In genomic region chr2:147578529-147578928, GRCh38 we compare ENCODE assay signal across 23 cellular contexts.
A peak's percentile ranks its signal among the peaks of the same experiment; 100 is the strongest.
DNase-seq lines count a peak whose midpoint lies in the region; ATAC-seq, FAIRE-seq and TF ChIP-seq lines count a peak whose summit lies in the region.
"Had no signal": no experiment of that assay in that cellular context is flagged by ENCODE, and none has a peak within 500 bp of the region (broad histone marks: within the 10 kb centered on the region; RNA-seq: fewer than 3 reads in every experiment).

No MANE protein-coding gene starts in this region.

- no peaks in the 10 kb centered on the region for H4K20me1 ChIP-seq in GM12878 (ENCODE audit: control insufficient read depth, insufficient read depth)
- H4K20me1 ChIP-seq: BLaER1 treated with 17β-estradiol and CSF1 and Interleukin-3, amounts not matched to agents 10 nM and 100 nM had no signal

- CTCF ChIA-PET in GM12878 (lab: Yijun Ruan, JAX) = no interaction called here

- FAIRE-seq in GM12878 (lab: Jason Lieb, UNC) (no peak), small intestine (lab: Jason Lieb, UNC) (peak; percentile 47)
- FAIRE-seq: A549, D721Med, G401.6, GM12892, GM18507 had no signal

- no TSS peak for BruUV-seq in GM12878 (replicated peaks; lab: Mats Ljungman, UMichigan)

- TF ChIP-seq POLR2A in GM12878 (IDR thresholded peaks at IDR 0.05; ENCODE audit: low read depth, low read length) = no peak

- no peaks in the 10 kb centered on the region for H3K79me2 ChIP-seq in GM12878 (ENCODE audit: control insufficient read depth, insufficient read depth, low read length)

- H2AFZ ChIP-seq in GM12878 (ENCODE audit: control insufficient read depth, low read depth, low read length) = no peak overlapping the region

- no peak for TF ChIP-seq RAD21 in GM12878 (IDR thresholded peaks at IDR 0.05; ENCODE audit: insufficient read depth, low read depth, low read length)

- in situ Hi-C loops in GM12878 (cut with MboI) = no loop called here

- SMC1A ChIA-PET in GM12878 (lab: Charles Lee; ENCODE audit: uncharacterized antibody, unreplicated experiment) = no interaction called here

- no peak overlapping the region for H3K9ac ChIP-seq in GM12878 (ENCODE audit: control insufficient read depth, insufficient read depth, low read length)
- H3K9ac ChIP-seq: BLaER1 treated with 17β-estradiol and CSF1 and Interleukin-3, amounts not matched to agents 10 nM and 100 nM had no signal

- H3K27me3 ChIP-seq in GM12878 (replicated peaks in 1 of 2; ENCODE audit: control insufficient read depth in 2 of 2, insufficient read depth in 2 of 2, low read length in 1 of 2) (no peaks in the 10 kb centered on the region), small intestine (ENCODE audit: control insufficient read depth in 2 of 2, insufficient read depth in 2 of 2, low read length in 2 of 2) (no peaks in the 10 kb centered on the region)
- H3K27me3 ChIP-seq: BLaER1 treated with 17β-estradiol and CSF1 and Interleukin-3, amounts not matched to agents 10 nM and 100 nM had no signal

- intact Hi-C loops in GM12878 (cut with micrococcal nuclease; ENCODE audit: unreplicated experiment) (no loop called here), Right ventricle myocardium superior (cut with DNase I) (no loop called here)

- RAD21 ChIA-PET in GM12878 (lab: Charles Lee; ENCODE audit: unreplicated experiment) = no interaction called here

- POLR2A ChIA-PET in GM12878 (lab: Charles Lee) = no interaction called here

- no peaks in the 10 kb centered on the region for H3K9me3 ChIP-seq in GM12878 (replicated peaks; ENCODE audit: control insufficient read depth, insufficient read depth, low read length)
- H3K9me3 ChIP-seq in small intestine (ENCODE audit: control insufficient read depth, low read depth) = no peaks in the 10 kb centered on the region
- H3K9me3 ChIP-seq: A549, Caco-2 had no signal

- ATAC-seq in GM12878 (no peak), Right ventricle myocardium superior (ENCODE audit: poor library complexity) (no peak), HG03280 (IDR thresholded peaks at IDR 0.05; ENCODE audit: unreplicated experiment) (no peak)
- ATAC-seq: A549; CD8-positive, alpha-beta T cell had no signal

- H3K4me1 ChIP-seq in GM12878 (ENCODE audit: control insufficient read depth, insufficient read depth, low read length) (no peaks in the 10 kb centered on the region), small intestine (ENCODE audit: control insufficient read depth in 2 of 2, insufficient read depth in 1 of 2, low read depth in 1 of 2, low read length in 1 of 2) (no peaks in the 10 kb centered on the region)
- H3K4me1 ChIP-seq: A549; BLaER1 treated with 17β-estradiol and CSF1 and Interleukin-3, amounts not matched to agents 10 nM and 100 nM; Caco-2 had no signal

- H3K4me2 ChIP-seq in GM12878 (ENCODE audit: control insufficient read depth, insufficient read depth) = no peak overlapping the region
- H3K4me2 ChIP-seq: A549; BLaER1 treated with 17β-estradiol and CSF1 and Interleukin-3, amounts not matched to agents 10 nM and 100 nM had no signal

- peak; percentile 37 to 70 for DNase-seq in NCI-H524 (lab: John Stamatoyannopoulos, UW)
- peak; percentile 68 for DNase-seq in NCI-H82 (lab: John Stamatoyannopoulos, UW)
- no peak for DNase-seq in GM12878 (ENCODE audit: low read depth, low spot score)
- DNase-seq in small intestine = no peak
- DNase-seq in H4 (ENCODE audit: low spot score) = no peak
- DNase-seq in midbrain (lab: John Stamatoyannopoulos, UW) = no peak
- no peak for DNase-seq in Right ventricle myocardium superior
- DNase-seq: 8988T; AML-193; Caco-2; Calu3; CD4-positive, alpha-beta T cell; CD8-positive, alpha-beta T cell; DMS79 treated with DMSO at 0.1 percent for 48 hours; GF-D8 had no signal

- 56% methylated on average over 3 of the region's 3 CpGs for WGBS in GM12878 (ENCODE audit: insufficient coverage, insufficient replicate concordance, low lambda C conversion rate, missing lambda C conversion rate)
- 84 to 93% (median 91%) methylated on average over 3 of the region's 3 CpGs for WGBS in small intestine, 3 donors

- TF ChIP-seq CTCF in GM12878 (IDR thresholded peaks at IDR 0.05 in 2 of 3, conservative IDR thresholded peaks at IDR 0.05 in 1 of 3; ENCODE audit: control insufficient read depth in 2 of 3, extremely low read depth in 1 of 3, insufficient read depth in 1 of 3, low read depth in 3 of 3, low read length in 3 of 3) = no peak

- H3K27ac ChIP-seq in GM12878 (ENCODE audit: control insufficient read depth, insufficient read depth) (no peak overlapping the region), small intestine (ENCODE audit: low read depth in 1 of 2, low read length in 1 of 2) (no peak overlapping the region)
- H3K27ac ChIP-seq: A549; BLaER1 treated with 17β-estradiol and CSF1 and Interleukin-3, amounts not matched to agents 10 nM and 100 nM; C4-2B had no signal

- H3K4me3 ChIP-seq in GM12878 (no peak overlapping the region), small intestine (ENCODE audit: low read depth in 1 of 2, low read length in 2 of 2) (no peak overlapping the region)
- H3K4me3 ChIP-seq: A549; BLaER1 treated with 17β-estradiol and CSF1 and Interleukin-3, amounts not matched to agents 10 nM and 100 nM had no signal

- H3K36me3 ChIP-seq in GM12878 (ENCODE audit: control insufficient read depth in 2 of 2, insufficient read depth in 2 of 2, low read length in 1 of 2) (no peaks in the 10 kb centered on the region), small intestine (ENCODE audit: control insufficient read depth in 2 of 2, insufficient read depth in 2 of 2, low read length in 2 of 2) (no peaks in the 10 kb centered on the region)
- H3K36me3 ChIP-seq: BLaER1 treated with 17β-estradiol and CSF1 and Interleukin-3, amounts not matched to agents 10 nM and 100 nM had no signal

- no peak for TF ChIP-seq EP300 in GM12878 (IDR thresholded peaks at IDR 0.05; ENCODE audit: borderline replicate concordance in 1 of 2, control insufficient read depth in 1 of 2, low read depth in 2 of 2, low read length in 2 of 2)

TF ChIP-seq in GM12878, 131 proteins besides CTCF, POLR2A, EP300 and RAD21:
- TF ChIP-seq MEF2A (IDR thresholded peaks at IDR 0.05; ENCODE audit: insufficient read depth, low read depth, low read length) (peak; percentile 64; the same call in 1 of the 2 replicates), YBX1 (IDR thresholded peaks at IDR 0.05) (no peak), STAT1 (conservative IDR thresholded peaks at IDR 0.05) (no peak), CEBPZ (IDR thresholded peaks at IDR 0.05; ENCODE audit: low read depth, low read length) (no peak), SUZ12 (IDR thresholded peaks at IDR 0.05; ENCODE audit: unreplicated experiment) (no peak), JUNB (IDR thresholded peaks at IDR 0.05) (peak; percentile 81), ZNF24 (IDR thresholded peaks at IDR 0.05) (no peak)

Comparison
In these comparisons a context has a peak if more than half of its experiments do, and no peak if none do; other contexts are left out.
1. DNase-seq: peak in NCI-H524 (2 of 2) and NCI-H82 (single experiment); none in GM12878 (single experiment), small intestine (single experiment), H4 (single experiment), midbrain (single experiment) and Right ventricle myocardium superior (single experiment).